ENCODE assay signal across 14 cellular contexts in the genomic region with DNA sequence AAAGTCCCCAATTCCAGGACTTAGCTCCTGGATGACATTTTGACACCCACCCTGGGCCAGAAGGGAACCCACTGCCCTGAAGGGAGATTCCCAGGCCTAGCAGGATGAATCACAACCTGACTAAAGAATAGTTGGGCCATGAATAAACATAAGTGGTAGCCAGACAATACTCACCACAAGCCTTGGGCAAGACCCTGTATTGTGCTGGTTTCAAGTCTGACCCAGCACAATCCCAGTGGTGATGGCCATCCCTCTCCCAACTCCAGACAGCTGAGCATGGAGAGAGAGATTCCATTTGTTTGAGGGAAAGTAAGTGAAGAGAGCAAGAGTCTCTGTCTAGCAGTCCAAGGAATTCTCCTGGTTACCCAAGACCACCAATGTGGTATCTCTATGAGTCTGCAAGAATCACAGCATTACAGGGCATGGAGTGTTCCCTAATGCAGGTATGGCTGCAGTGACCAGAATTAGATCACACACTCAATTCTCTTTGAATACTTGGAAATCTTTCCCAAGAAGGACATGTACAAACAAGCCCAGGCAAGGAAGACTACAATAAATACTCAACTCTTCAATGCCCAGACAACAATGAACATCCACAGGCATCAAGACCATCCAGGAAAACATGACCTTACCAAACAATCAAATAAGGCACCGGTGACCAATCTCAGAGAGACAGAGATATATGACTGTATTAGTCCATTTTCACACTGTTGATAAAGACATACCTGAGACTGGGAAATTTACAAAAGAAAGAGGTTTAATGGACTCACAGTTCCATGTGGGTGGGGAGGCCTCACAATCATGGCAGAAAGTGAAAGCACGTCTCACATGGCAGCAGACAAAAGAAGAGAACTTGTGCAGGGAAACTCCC.
DNase-seq lines count a peak whose midpoint lies in the region; ATAC-seq and TF ChIP-seq lines count a peak whose summit lies in the region.
"Had no signal": no experiment of that assay in that cellular context is flagged by ENCODE, and none has a peak within 500 bp of the region (broad histone marks: within the 10 kb centered on the region; RNA-seq: fewer than 3 reads in every experiment).

No MANE protein-coding gene starts in this region.

- H3K79me2 ChIP-seq in fibroblast of lung (ENCODE audit: control insufficient read depth, insufficient read depth, low read length), result no peaks in the 10 kb centered on the region

- H3K4me1 ChIP-seq in RWPE2 (ENCODE audit: insufficient read depth, poor library complexity, severe bottlenecking) (peaks cover 12% of the 10 kb centered on the region), fibroblast of lung (ENCODE audit: control insufficient read depth, extremely low read depth, insufficient read depth, low read length) (no peaks in the 10 kb centered on the region), sigmoid colon (no peaks in the 10 kb centered on the region)
- H3K4me1 ChIP-seq: A549, esophagus squamous epithelium, right atrium auricular region had no signal

- no peak overlapping the region for H3K4me3 ChIP-seq in RWPE2 (ENCODE audit: severe bottlenecking)
- H3K4me3 ChIP-seq in fibroblast of lung (replicated peaks in 1 of 4; ENCODE audit: control extremely low read depth in 1 of 4, insufficient read depth in 1 of 4, low read depth in 3 of 4, low read length in 4 of 4), result no peak overlapping the region
- no peak overlapping the region for H3K4me3 ChIP-seq in sigmoid colon
- H3K4me3 ChIP-seq: A549, esophagus squamous epithelium, right atrium auricular region had no signal

- no peak for TF ChIP-seq CTCF in RWPE2 (IDR thresholded peaks at IDR 0.05; ENCODE audit: poor library complexity, severe bottlenecking)
- TF ChIP-seq CTCF in fibroblast of lung (conservative IDR thresholded peaks at IDR 0.05 in 1 of 2, IDR thresholded peaks at IDR 0.05 in 1 of 2; ENCODE audit: low read depth in 1 of 2, low read length in 2 of 2), result no peak
- TF ChIP-seq CTCF in sigmoid colon (IDR thresholded peaks at IDR 0.05), result no peak

- intact Hi-C loops in activated CD4-positive, alpha-beta memory T cell treated with anti-CD3 and anti-CD28 coated beads for 36 hours (cut with micrococcal nuclease), result no loop called here
- intact Hi-C loops in sigmoid colon (cut with DNase I), result no loop called here

- H3K27me3 ChIP-seq in RWPE2 (ENCODE audit: insufficient read depth, poor library complexity, severe bottlenecking), result no peaks in the 10 kb centered on the region
- no peaks in the 10 kb centered on the region for H3K27me3 ChIP-seq in fibroblast of lung (ENCODE audit: control insufficient read depth, insufficient read depth, low read length)
- H3K27me3 ChIP-seq in sigmoid colon, result no peaks in the 10 kb centered on the region
- H3K27me3 ChIP-seq: esophagus squamous epithelium, right atrium auricular region had no signal

- H2AFZ ChIP-seq in fibroblast of lung (ENCODE audit: low read length), result no peak overlapping the region

- TF ChIP-seq EP300 in sigmoid colon (IDR thresholded peaks at IDR 0.05), result no peak

- H3K27ac ChIP-seq in RWPE2 (ENCODE audit: poor library complexity, severe bottlenecking) (peak overlapping the region; percentile 18), fibroblast of lung (ENCODE audit: insufficient read depth, low read length) (no peak overlapping the region), sigmoid colon (no peak overlapping the region)
- H3K27ac ChIP-seq: esophagus squamous epithelium, right atrium auricular region had no signal

- H3K27ac Mint-ChIP-seq in activated CD4-positive, alpha-beta memory T cell treated with anti-CD3 and anti-CD28 coated beads for 36 hours, result no peak overlapping the region
- H3K27ac Mint-ChIP-seq in activated CD4-positive, alpha-beta memory T cell treated with anti-CD3 and anti-CD28 coated beads, Interleukin-2, amount 10 ng/mL, durations not matched to agents 7 days and 5 days, result no peak overlapping the region
- H3K27ac Mint-ChIP-seq: T-helper 2 cell treated with Interferon-gamma antibody and Interleukin-4, amounts not matched to agents 5 μg/mL and 100 μg/mL, for 36 hours had no signal

- peaks cover 14% of the 10 kb centered on the region for H3K36me3 ChIP-seq in RWPE2 (ENCODE audit: low read depth)
- no peaks in the 10 kb centered on the region for H3K36me3 ChIP-seq in fibroblast of lung (ENCODE audit: control insufficient read depth, insufficient read depth, low read length)
- H3K36me3 ChIP-seq in sigmoid colon, result peaks cover 0 to 9% (median 0%) of the 10 kb centered on the region in 4 donors

- no peak overlapping the region for H3K4me2 ChIP-seq in fibroblast of lung (ENCODE audit: extremely low read depth, insufficient read depth, low read length)
- H3K4me2 ChIP-seq: A549 had no signal

- H3K4me1 Mint-ChIP-seq in activated CD4-positive, alpha-beta memory T cell treated with anti-CD3 and anti-CD28 coated beads for 36 hours (ENCODE audit: low read depth), result peaks cover 7% of the 10 kb centered on the region
- H3K4me1 Mint-ChIP-seq in activated CD4-positive, alpha-beta memory T cell treated with anti-CD3 and anti-CD28 coated beads, Interleukin-2, amount 10 ng/mL, durations not matched to agents 7 days and 5 days, result no peaks in the 10 kb centered on the region

- H3K36me3 Mint-ChIP-seq in activated CD4-positive, alpha-beta memory T cell treated with anti-CD3 and anti-CD28 coated beads for 36 hours, result peaks cover 51% of the 10 kb centered on the region
- H3K36me3 Mint-ChIP-seq in activated CD4-positive, alpha-beta memory T cell treated with anti-CD3 and anti-CD28 coated beads, Interleukin-2, amount 10 ng/mL, durations not matched to agents 7 days and 5 days (ENCODE audit: low read depth), result peaks cover 51% of the 10 kb centered on the region

- peaks cover 2% of the 10 kb centered on the region for H3K9me3 ChIP-seq in RWPE2 (ENCODE audit: severe bottlenecking)
- H3K9me3 ChIP-seq in fibroblast of lung (ENCODE audit: control insufficient read depth, insufficient read depth, low read depth, low read length), result no peaks in the 10 kb centered on the region
- no peaks in the 10 kb centered on the region for H3K9me3 ChIP-seq in sigmoid colon
- H3K9me3 ChIP-seq: A549, right atrium auricular region had no signal

- H3K27me3 Mint-ChIP-seq in activated CD4-positive, alpha-beta memory T cell treated with anti-CD3 and anti-CD28 coated beads for 36 hours, result no peaks in the 10 kb centered on the region
- H3K27me3 Mint-ChIP-seq in activated CD4-positive, alpha-beta memory T cell treated with anti-CD3 and anti-CD28 coated beads, Interleukin-2, amount 10 ng/mL, durations not matched to agents 7 days and 5 days, result no peaks in the 10 kb centered on the region

- DNase-seq in activated CD4-positive, alpha-beta memory T cell treated with anti-CD3 and anti-CD28 coated beads for 36 hours, result peak; percentile 24
- DNase-seq in activated CD4-positive, alpha-beta memory T cell treated with anti-CD3 and anti-CD28 coated beads, Interleukin-2, amount 10 ng/mL, durations not matched to agents 7 days and 5 days, result no peak
- DNase-seq in RWPE2 (ENCODE audit: low spot score) (no peak), fibroblast of lung (ENCODE audit: low read depth in 2 of 2) (peak; percentile 44 to 89), sigmoid colon (no peak), NCI-H1436 treated with DMSO at 0.1 percent for 48 hours (lab: John Stamatoyannopoulos, UW) (no peak)
- DNase-seq in stimulated activated CD4-positive, alpha-beta T cell treated with anti-CD3 and anti-CD28 coated beads, Interleukin-1b, Interleukin-23, amount 100 ng/mL, for 48 hours, result peak; percentile 23
- DNase-seq: esophagus squamous epithelium, NCI-H2029 treated with DMSO at 0.1 percent for 48 hours had no signal

- POLR2A ChIA-PET in activated CD4-positive, alpha-beta memory T cell treated with anti-CD3 and anti-CD28 coated beads for 36 hours (lab: Charles Lee), result no interaction called here
- POLR2A ChIA-PET in activated CD4-positive, alpha-beta memory T cell treated with anti-CD3 and anti-CD28 coated beads, Interleukin-2, amount 10 ng/mL, durations not matched to agents 7 days and 5 days (lab: Charles Lee), result no interaction called here

- no peaks in the 10 kb centered on the region for H4K20me1 ChIP-seq in fibroblast of lung (ENCODE audit: control insufficient read depth, extremely low read depth, insufficient read depth, low read length)

- TF ChIP-seq POLR2A in sigmoid colon (IDR thresholded peaks at IDR 0.05), result no peak

- no peak overlapping the region for H3K4me3 Mint-ChIP-seq in activated CD4-positive, alpha-beta memory T cell treated with anti-CD3 and anti-CD28 coated beads for 36 hours
- H3K4me3 Mint-ChIP-seq in activated CD4-positive, alpha-beta memory T cell treated with anti-CD3 and anti-CD28 coated beads, Interleukin-2, amount 10 ng/mL, durations not matched to agents 7 days and 5 days, result no peak overlapping the region
- H3K4me3 Mint-ChIP-seq: T-helper 2 cell treated with Interferon-gamma antibody and Interleukin-4, amounts not matched to agents 5 μg/mL and 100 μg/mL, for 36 hours had no signal

- peaks cover 13% of the 10 kb centered on the region for H3K9me3 Mint-ChIP-seq in activated CD4-positive, alpha-beta memory T cell treated with anti-CD3 and anti-CD28 coated beads for 36 hours
- peaks cover 13% of the 10 kb centered on the region for H3K9me3 Mint-ChIP-seq in activated CD4-positive, alpha-beta memory T cell treated with anti-CD3 and anti-CD28 coated beads, Interleukin-2, amount 10 ng/mL, durations not matched to agents 7 days and 5 days

- H3K9ac ChIP-seq in fibroblast of lung (ENCODE audit: insufficient read depth, low read length), result no peak overlapping the region

- CTCF ChIA-PET in activated CD4-positive, alpha-beta memory T cell treated with anti-CD3 and anti-CD28 coated beads for 36 hours (lab: Charles Lee), result no interaction called here
- CTCF ChIA-PET in activated CD4-positive, alpha-beta memory T cell treated with anti-CD3 and anti-CD28 coated beads, Interleukin-2, amount 10 ng/mL, durations not matched to agents 7 days and 5 days (lab: Charles Lee), result no interaction called here

- ATAC-seq in RWPE2 (ENCODE audit: low read depth) (peak; percentile 90), GM21717 (IDR thresholded peaks at IDR 0.05; ENCODE audit: unreplicated experiment) (no peak)
- ATAC-seq: A549, HCT116 had no signal

- 93 to 95% methylated on average over 2 of the region's 2 CpGs for WGBS in sigmoid colon, 2 donors

Comparison
In these comparisons a context has a peak if more than half of its experiments do, and no peak if none do; other contexts are left out.
1. DNase-seq: peak in activated CD4-positive, alpha-beta memory T cell treated with anti-CD3 and anti-CD28 coated beads for 36 hours (single experiment), fibroblast of lung (2 of 2) and stimulated activated CD4-positive, alpha-beta T cell treated with anti-CD3 and anti-CD28 coated beads, Interleukin-1b, Interleukin-23, amount 100 ng/mL, for 48 hours (single experiment); none in activated CD4-positive, alpha-beta memory T cell treated with anti-CD3 and anti-CD28 coated beads, Interleukin-2, amount 10 ng/mL, durations not matched to agents 7 days and 5 days (single experiment), RWPE2 (single experiment), sigmoid colon (single experiment) and NCI-H1436 treated with DMSO at 0.1 percent for 48 hours (single experiment).